Comparison of ENCODE assay signal across 21 cellular contexts in genomic region chr12:95830335-95831089, GRCh38. TPM values are rescaled to one million over a fixed set of nuclear protein-coding genes. Genes with fewer than 3 reads are reported as not detected.
DNase-seq lines count a peak whose midpoint lies in the region; ATAC-seq, FAIRE-seq and TF ChIP-seq lines count a peak whose summit lies in the region.
"Had no signal": no experiment of that assay in that cellular context is flagged by ENCODE, and none has a peak within 500 bp of the region (broad histone marks: within the 10 kb centered on the region; RNA-seq: fewer than 3 reads in every experiment).

No MANE protein-coding gene starts in this region.

- H3K36me3 ChIP-seq in GM12878 (ENCODE audit: control insufficient read depth in 2 of 2, insufficient read depth in 2 of 2, low read length in 1 of 2) = no peaks in the 10 kb centered on the region
- H3K36me3 ChIP-seq in gastroesophageal sphincter = no peaks in the 10 kb centered on the region
- H3K36me3 ChIP-seq: SJSA1 had no signal

- no peaks in the 10 kb centered on the region for H4K20me1 ChIP-seq in GM12878 (ENCODE audit: control insufficient read depth, insufficient read depth)

- intact Hi-C loops in GM12878 (cut with micrococcal nuclease; ENCODE audit: unreplicated experiment) = no loop called here

- TF ChIP-seq POLR2A in GM12878 (IDR thresholded peaks at IDR 0.05; ENCODE audit: low read depth, low read length) = no peak
- TF ChIP-seq POLR2A in gastroesophageal sphincter (IDR thresholded peaks at IDR 0.05) = no peak

- H3K27me3 ChIP-seq in GM12878 (replicated peaks in 1 of 2; ENCODE audit: control insufficient read depth in 2 of 2, insufficient read depth in 2 of 2, low read length in 1 of 2) (peaks cover 0 to 3% of the 10 kb centered on the region in 2 experiments; a peak in 1 of 4 replicates), gastroesophageal sphincter (no peaks in the 10 kb centered on the region)
- H3K27me3 ChIP-seq: SJSA1 had no signal

- RAD21 ChIA-PET in GM12878 (lab: Charles Lee; ENCODE audit: unreplicated experiment) = no interaction called here

- in situ Hi-C loops in GM12878 (cut with MboI) = no loop called here

- H3K9ac ChIP-seq in GM12878 (ENCODE audit: control insufficient read depth, insufficient read depth, low read length) = no peak overlapping the region

- H3K4me1 ChIP-seq in GM12878 (ENCODE audit: control insufficient read depth, insufficient read depth, low read length) (no peaks in the 10 kb centered on the region), gastroesophageal sphincter (no peaks in the 10 kb centered on the region)
- H3K4me1 ChIP-seq: Caco-2, SJSA1 had no signal

- no peak for TF ChIP-seq EP300 in GM12878 (IDR thresholded peaks at IDR 0.05; ENCODE audit: borderline replicate concordance in 1 of 2, control insufficient read depth in 1 of 2, low read depth in 2 of 2, low read length in 2 of 2)
- no peak for TF ChIP-seq EP300 in gastroesophageal sphincter (IDR thresholded peaks at IDR 0.05)

- WGBS in GM12878 (ENCODE audit: insufficient coverage, insufficient replicate concordance, low lambda C conversion rate, missing lambda C conversion rate) = 0% methylated on average over 2 of the region's 2 CpGs
- 70 to 90% methylated on average over 2 of the region's 2 CpGs for WGBS in gastroesophageal sphincter (ENCODE audit: low coverage in 1 of 2), 2 donors

- no peak for DNase-seq in activated naive CD8-positive, alpha-beta T cell treated with anti-CD3 and anti-CD28 coated beads, Interleukin-2, amount 50 U/mL, for 24 hours
- DNase-seq in activated naive CD8-positive, alpha-beta T cell treated with anti-CD3 and anti-CD28 coated beads for 36 hours = no peak
- DNase-seq in GM12878 (ENCODE audit: low read depth, low spot score) = no peak
- DNase-seq in CD1c-positive myeloid dendritic cell (ENCODE audit: extremely low spot score) = no peak
- DNase-seq in hepatic stellate cell (ENCODE audit: low spot score) = no peak
- DNase-seq: Caco-2; CD4-positive, alpha-beta memory T cell; DMS 273 treated with DMSO at 0.1 percent for 48 hours; DMS79 treated with DMSO at 0.1 percent for 48 hours; MV-4-11; NCI-H1105 treated with DMSO at 0.1 percent for 48 hours; NCI-H2029 treated with DMSO at 0.1 percent for 48 hours; NCI-H2171 treated with DMSO at 0.1 percent for 48 hours; NCI-H446 treated with DMSO at 0.1 percent for 48 hours; NCI-H526 treated with DMSO at 0.1 percent for 48 hours had no signal

- H3K27ac ChIP-seq in GM12878 (ENCODE audit: control insufficient read depth, insufficient read depth) (no peak overlapping the region), gastroesophageal sphincter (no peak overlapping the region)
- H3K27ac ChIP-seq: SJSA1 had no signal

- SMC1A ChIA-PET in GM12878 (lab: Charles Lee; ENCODE audit: uncharacterized antibody, unreplicated experiment) = no interaction called here

- no TSS peak for BruUV-seq in GM12878 (replicated peaks; lab: Mats Ljungman, UMichigan)

- peaks cover 13% of the 10 kb centered on the region for H3K27me3 Mint-ChIP-seq in activated naive CD8-positive, alpha-beta T cell treated with anti-CD3 and anti-CD28 coated beads, Interleukin-2, amount 50 U/mL, for 24 hours
- H3K27me3 Mint-ChIP-seq in activated naive CD8-positive, alpha-beta T cell treated with anti-CD3 and anti-CD28 coated beads for 36 hours = peaks cover 26% of the 10 kb centered on the region

- POLR2A ChIA-PET in GM12878 (lab: Charles Lee) = no interaction called here

- no peaks in the 10 kb centered on the region for H3K9me3 ChIP-seq in GM12878 (replicated peaks; ENCODE audit: control insufficient read depth, insufficient read depth, low read length)
- H3K9me3 ChIP-seq in gastroesophageal sphincter = no peaks in the 10 kb centered on the region
- H3K9me3 ChIP-seq: Caco-2, SJSA1 had no signal

- TF ChIP-seq RAD21 in GM12878 (IDR thresholded peaks at IDR 0.05; ENCODE audit: insufficient read depth, low read depth, low read length) = no peak

- no peaks in the 10 kb centered on the region for H3K79me2 ChIP-seq in GM12878 (ENCODE audit: control insufficient read depth, insufficient read depth, low read length)

- no peaks in the 10 kb centered on the region for H3K36me3 Mint-ChIP-seq in activated naive CD8-positive, alpha-beta T cell treated with anti-CD3 and anti-CD28 coated beads, Interleukin-2, amount 50 U/mL, for 24 hours (ENCODE audit: low read depth)
- no peaks in the 10 kb centered on the region for H3K36me3 Mint-ChIP-seq in activated naive CD8-positive, alpha-beta T cell treated with anti-CD3 and anti-CD28 coated beads for 36 hours
- H3K36me3 Mint-ChIP-seq: CD4-positive, alpha-beta memory T cell; IgD-negative memory B cell had no signal

- peaks cover 4% of the 10 kb centered on the region for H3K4me1 Mint-ChIP-seq in activated naive CD8-positive, alpha-beta T cell treated with anti-CD3 and anti-CD28 coated beads, Interleukin-2, amount 50 U/mL, for 24 hours
- H3K4me1 Mint-ChIP-seq in activated naive CD8-positive, alpha-beta T cell treated with anti-CD3 and anti-CD28 coated beads for 36 hours = no peaks in the 10 kb centered on the region
- H3K4me1 Mint-ChIP-seq: CD4-positive, alpha-beta memory T cell; IgD-negative memory B cell had no signal

- FAIRE-seq in GM12878 (lab: Jason Lieb, UNC) = no peak
- FAIRE-seq: GM19239 had no signal

- H3K4me3 ChIP-seq in GM12878 = no peak overlapping the region
- no peak overlapping the region for H3K4me3 ChIP-seq in gastroesophageal sphincter
- H3K4me3 ChIP-seq: SJSA1 had no signal

- no peak overlapping the region for H3K4me2 ChIP-seq in GM12878 (ENCODE audit: control insufficient read depth, insufficient read depth)

- ATAC-seq in activated naive CD8-positive, alpha-beta T cell treated with anti-CD3 and anti-CD28 coated beads, Interleukin-2, amount 50 U/mL, for 24 hours = peak; percentile 40
- ATAC-seq in HG02870 (IDR thresholded peaks at IDR 0.05; ENCODE audit: unreplicated experiment) (peak; percentile 38), GM12878 (no peak), gastroesophageal sphincter (no peak)
- ATAC-seq: Right ventricle myocardium inferior had no signal

- no peak overlapping the region for H3K4me3 Mint-ChIP-seq in activated naive CD8-positive, alpha-beta T cell treated with anti-CD3 and anti-CD28 coated beads, Interleukin-2, amount 50 U/mL, for 24 hours
- H3K4me3 Mint-ChIP-seq in activated naive CD8-positive, alpha-beta T cell treated with anti-CD3 and anti-CD28 coated beads for 36 hours = no peak overlapping the region
- H3K4me3 Mint-ChIP-seq: CD4-positive, alpha-beta memory T cell; IgD-negative memory B cell had no signal

- no peaks in the 10 kb centered on the region for H3K9me3 Mint-ChIP-seq in activated naive CD8-positive, alpha-beta T cell treated with anti-CD3 and anti-CD28 coated beads, Interleukin-2, amount 50 U/mL, for 24 hours
- no peaks in the 10 kb centered on the region for H3K9me3 Mint-ChIP-seq in activated naive CD8-positive, alpha-beta T cell treated with anti-CD3 and anti-CD28 coated beads for 36 hours
- H3K9me3 Mint-ChIP-seq: IgD-negative memory B cell had no signal

- CTCF ChIA-PET in GM12878 (lab: Yijun Ruan, JAX) = interaction anchor here (0.7 kb wide), 1 partner anchor 66 kb away, joined by 3 read pairs; no protein-coding TSS in a partner anchor

- TF ChIP-seq CTCF in GM12878 (IDR thresholded peaks at IDR 0.05 in 2 of 3, conservative IDR thresholded peaks at IDR 0.05 in 1 of 3; ENCODE audit: control insufficient read depth in 2 of 3, extremely low read depth in 1 of 3, insufficient read depth in 1 of 3, low read depth in 3 of 3, low read length in 3 of 3) (no peak), gastroesophageal sphincter (IDR thresholded peaks at IDR 0.05) (no peak)

- H2AFZ ChIP-seq in GM12878 (ENCODE audit: control insufficient read depth, low read depth, low read length) = no peak overlapping the region

- H3K27ac Mint-ChIP-seq in activated naive CD8-positive, alpha-beta T cell treated with anti-CD3 and anti-CD28 coated beads, Interleukin-2, amount 50 U/mL, for 24 hours = no peak overlapping the region
- no peak overlapping the region for H3K27ac Mint-ChIP-seq in activated naive CD8-positive, alpha-beta T cell treated with anti-CD3 and anti-CD28 coated beads for 36 hours
- H3K27ac Mint-ChIP-seq: CD4-positive, alpha-beta memory T cell; IgD-negative memory B cell had no signal

RNA-seq across cellular contexts. Expression of gene SNRPF, which starts 28.2 kb away (rescaled TPM):
- 10 to 100 TPM; 54.9 to 57.9 TPM for total RNA-seq in activated naive CD8-positive, alpha-beta T cell treated with anti-CD3 and anti-CD28 coated beads for 36 hours
- 23.4 and 31.6 TPM in 2 replicates for total RNA-seq in GM12878 (2013; cell fraction: nucleolus; rRNA removed)
- total RNA-seq in GM12878 (2014; rRNA removed) (36.5 and 37.8 TPM in 2 replicates), GM12878 (2014; rRNA removed; fragmentation: Illumina TruSeq; extraction: Trizol) (73.6 and 78.8 TPM in 2 replicates), GM12878 (2021) (42.9 and 48.2 TPM in 2 replicates), gastroesophageal sphincter (1 to 10 TPM; 4.3 to 7.1 (median 4.6) TPM)
- 7.1 TPM for polyA plus RNA-seq in GM12878 (2011; ENCODE audit: low read depth)
- polyA plus RNA-seq in GM12878 (2011; rRNA removed) (32.9 and 54.8 TPM in 2 replicates), GM12878 (2014; fragmentation: Illumina TruSeq; extraction: Trizol) (66.8 and 77.0 TPM in 2 replicates), GM12878 (2014; fragmentation: Nextera tagmentation; extraction: Ambion mirVana) (100 to 1,000 TPM; 187 to 204 TPM), GM12878 (2014; rRNA removed) (43.4 and 44.1 TPM in 2 replicates), GM12878 (2016; fragmentation: Nextera tagmentation; extraction: Ambion mirVana) (100 to 1,000 TPM; 151 to 171 TPM)
- polyA plus RNA-seq in GM12878 (2011; cell fraction: cytosol; rRNA removed) = 20.4 and 24.1 TPM in 2 replicates
- polyA plus RNA-seq in GM12878 (2011; cell fraction: nucleus; rRNA removed) = 18.4 and 22.6 TPM in 2 replicates
- polyA plus RNA-seq in GM12878 (2012) = 67.4 and 77.2 TPM in 2 replicates
- polyA minus RNA-seq in GM12878 (2011; rRNA and poly(A)+ RNA removed) = 6.2 and 15.7 TPM in 2 replicates
- polyA minus RNA-seq in GM12878 (2011; cell fraction: cytosol; rRNA and poly(A)+ RNA removed) = 3.5 and 6.1 TPM in 2 replicates
- polyA minus RNA-seq in GM12878 (2011; cell fraction: nucleus; rRNA and poly(A)+ RNA removed) = 11.2 and 21.6 TPM in 2 replicates

RNA-seq across cellular contexts. Expression of gene NTN4, which starts 39.9 kb away (rescaled TPM):
- not detected for total RNA-seq in activated naive CD8-positive, alpha-beta T cell treated with anti-CD3 and anti-CD28 coated beads for 36 hours
- not detected in 2 replicates for total RNA-seq in GM12878 (2013; cell fraction: nucleolus; rRNA removed)
- total RNA-seq in GM12878 (2014; rRNA removed) = not detected in 2 replicates
- not detected in 2 replicates for total RNA-seq in GM12878 (2014; rRNA removed; fragmentation: Illumina TruSeq; extraction: Trizol)
- total RNA-seq in GM12878 (2021) = 0.08 and 0.15 TPM in 2 replicates
- polyA plus RNA-seq in GM12878 (2011; ENCODE audit: low read depth) = not detected
- not detected in 2 replicates for polyA plus RNA-seq in GM12878 (2011; rRNA removed)
- polyA plus RNA-seq in GM12878 (2011; cell fraction: cytosol; rRNA removed) = 0.03 TPM in 1 of 2 replicates, not detected in the other
- not detected in 2 replicates for polyA plus RNA-seq in GM12878 (2011; cell fraction: nucleus; rRNA removed)
- polyA plus RNA-seq in GM12878 (2012) = not detected in 2 replicates
- polyA plus RNA-seq in GM12878 (2014; fragmentation: Illumina TruSeq; extraction: Trizol) = not detected in 2 replicates
- not detected for polyA plus RNA-seq in GM12878 (2014; fragmentation: Nextera tagmentation; extraction: Ambion mirVana)
- not detected in 2 replicates for polyA plus RNA-seq in GM12878 (2014; rRNA removed)
- not detected for polyA plus RNA-seq in GM12878 (2016; fragmentation: Nextera tagmentation; extraction: Ambion mirVana)
- not detected in 2 replicates for polyA minus RNA-seq in GM12878 (2011; rRNA and poly(A)+ RNA removed)
- polyA minus RNA-seq in GM12878 (2011; cell fraction: cytosol; rRNA and poly(A)+ RNA removed) = 0.83 TPM in 1 of 2 replicates, not detected in the other
- polyA minus RNA-seq in GM12878 (2011; cell fraction: nucleus; rRNA and poly(A)+ RNA removed) = not detected in 2 replicates
- 100 to 1,000 TPM in 1 of 4 donors, 10 to 100 TPM in 3; 33.5 to 103 (median 51.5) TPM for total RNA-seq in gastroesophageal sphincter
- polyA plus RNA-seq: IgD-negative memory B cell had no signal

Comparison
In these comparisons a context has a peak if more than half of its experiments do, and no peak if none do; other contexts are left out.
1. ATAC-seq: peak in activated naive CD8-positive, alpha-beta T cell treated with anti-CD3 and anti-CD28 coated beads, Interleukin-2, amount 50 U/mL, for 24 hours (single experiment) and HG02870 (single experiment); none in GM12878 (single experiment) and gastroesophageal sphincter (single experiment).
2. RNA of gene NTN4, which starts 39.9 kb away (total RNA-seq): 33.5 to 103 TPM in gastroesophageal sphincter; not detected in activated naive CD8-positive, alpha-beta T cell treated with anti-CD3 and anti-CD28 coated beads for 36 hours and 0.08 to 0.15 TPM in GM12878; every median in the first group is over 10 times any median in the second.